ENCODE assay signal across 1 cellular context in the genomic region with DNA sequence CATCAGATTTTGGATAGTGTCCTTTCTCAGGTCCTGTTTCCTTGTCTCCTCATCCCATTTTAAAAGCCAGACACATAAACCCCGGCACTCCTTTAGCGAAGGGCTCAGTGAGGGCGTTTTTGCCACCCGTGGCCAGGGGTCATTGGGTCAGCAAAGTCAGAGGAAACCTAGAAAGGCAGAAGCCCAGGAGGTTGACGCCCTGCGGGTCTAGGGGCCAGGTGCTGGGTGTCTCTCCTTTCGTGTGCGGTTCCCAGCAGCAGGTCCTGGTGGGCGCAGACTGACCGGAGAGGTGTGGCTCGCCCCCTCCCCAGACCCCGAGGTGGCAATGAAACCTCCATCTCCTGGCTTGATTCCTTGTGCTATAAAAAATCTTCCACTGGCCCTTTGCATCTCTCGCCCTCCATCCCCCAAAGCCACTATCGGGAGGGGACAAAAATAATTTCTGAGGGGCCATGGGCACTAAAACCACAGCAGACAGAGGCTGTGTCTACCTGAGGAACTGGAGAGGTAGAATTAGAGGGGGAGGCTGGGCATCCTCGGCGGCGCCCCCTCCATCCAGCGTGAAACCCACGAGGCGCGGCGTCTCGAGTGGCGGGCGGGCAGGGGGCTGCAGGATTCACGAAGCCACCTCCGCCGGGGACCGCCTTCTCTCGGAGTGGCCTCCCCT.
TF ChIP-seq lines count a peak whose summit lies in the region.

No MANE protein-coding gene starts in this region.

TF ChIP-seq in endothelial cell of umbilical vein, 7 proteins besides CTCF, POLR2A, EP300 and RAD21:
- TF ChIP-seq JUN (IDR thresholded peaks at IDR 0.05; ENCODE audit: borderline replicate concordance, insufficient read depth, insufficient read length, low read depth) (no peak), MAX (IDR thresholded peaks at IDR 0.05; ENCODE audit: insufficient read depth, insufficient read length) (no peak), FOS (IDR thresholded peaks at IDR 0.05; ENCODE audit: borderline replicate concordance, insufficient read depth, low read length) (no peak), GATA2 (IDR thresholded peaks at IDR 0.05; ENCODE audit: insufficient read depth, insufficient read length, low read depth, low read length) (no peak), POLR2AphosphoS5 (IDR thresholded peaks at IDR 0.05; ENCODE audit: insufficient read depth, low read depth, low read length) (no peak), EZH2 (IDR thresholded peaks at IDR 0.05; ENCODE audit: borderline replicate concordance, low read depth, low read length, severe bottlenecking) (no peak), MYC (IDR thresholded peaks at IDR 0.05; ENCODE audit: low read depth, low read length) (no peak)
TF ChIP-seq in endothelial cell of umbilical vein: peak in this region for 0.
